In the genomic region with DNA sequence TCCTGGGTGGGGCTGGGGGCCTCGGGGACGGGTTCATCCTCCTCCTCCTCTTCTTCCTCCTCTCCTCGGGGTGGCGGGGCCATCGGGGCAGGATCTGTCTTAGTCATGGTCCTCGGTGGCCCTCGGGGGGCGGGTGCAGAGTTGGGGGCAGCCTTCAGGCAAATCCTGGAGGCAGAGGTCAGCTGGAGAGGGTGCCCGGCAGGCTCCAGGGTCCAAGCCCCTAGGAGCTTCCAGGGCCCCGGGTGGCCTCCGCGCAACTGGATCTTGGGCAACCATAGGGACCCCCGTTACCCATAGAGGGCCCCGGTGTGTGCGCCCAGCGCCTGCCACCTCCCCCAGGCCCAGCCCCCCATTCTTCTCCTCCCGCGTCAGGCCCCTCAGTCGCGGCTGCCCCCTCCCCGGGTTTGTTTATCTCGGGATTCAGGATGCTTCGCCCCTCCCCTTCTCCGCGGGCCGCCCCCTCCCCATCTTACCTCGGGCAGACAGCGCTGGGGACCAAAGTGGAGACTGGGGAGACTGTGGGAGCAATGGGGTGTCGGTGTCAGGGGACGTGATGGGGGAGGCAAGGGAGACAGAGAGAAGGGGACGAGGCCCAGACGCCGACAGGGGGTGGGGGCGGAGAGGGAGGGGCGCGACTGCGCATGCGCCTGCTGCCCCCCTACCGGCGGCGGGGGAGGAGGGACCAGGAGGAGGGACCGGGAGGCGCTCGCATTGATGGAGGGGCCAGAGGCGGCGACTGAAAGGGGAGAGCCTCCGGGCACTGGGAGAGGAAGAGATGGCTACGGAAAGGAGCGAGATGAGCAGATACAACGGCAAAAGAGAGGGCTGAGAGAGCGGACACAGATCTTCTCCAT, we compare ENCODE assay signal across 9 cellular contexts.
DNase-seq lines count a peak whose midpoint lies in the region; ATAC-seq lines count a peak whose summit lies in the region.
"Had no signal": no experiment of that assay in that cellular context is flagged by ENCODE, and none has a peak within 500 bp of the region (broad histone marks: within the 10 kb centered on the region; RNA-seq: fewer than 3 reads in every experiment).

CLIP3 (minus strand) TSS at position 623 of the 854 bp plus-strand sequence; CDS start at position 107, 516 bp downstream.

- peak; percentile 11 to 55 for DNase-seq in NCI-H524 (lab: John Stamatoyannopoulos, UW)
- no peak for DNase-seq in NCI-H524 treated with DMSO at 0.1 percent for 48 hours (lab: John Stamatoyannopoulos, UW)
- DNase-seq in SK-N-MC (ENCODE audit: low read depth, low spot score), result no peak
- DNase-seq in central memory CD4-positive, alpha-beta T cell, result peak; percentile 12
- DNase-seq in iPS-NIHi7 (ENCODE audit: extremely low spot score), result peak; percentile 99
- no peak for DNase-seq in skeletal muscle cell (ENCODE audit: low read depth)

- H3K4me3 ChIP-seq in SK-N-MC (peak within 1 kb of the TSS; percentile 71), skeletal muscle cell (ENCODE audit: low read depth, low read length) (peak within 1 kb of the TSS; percentile 81)

- ATAC-seq in HG03442 (IDR thresholded peaks at IDR 0.05; ENCODE audit: unreplicated experiment) (no peak), GM18870 (IDR thresholded peaks at IDR 0.05; ENCODE audit: unreplicated experiment) (no peak)

- H3K9me3 ChIP-seq in SK-N-MC (ENCODE audit: low read depth, low read length), result no peaks in the 10 kb centered on the region

- H3K36me3 ChIP-seq in SK-N-MC (ENCODE audit: insufficient read depth, low read length), result no peaks in the 10 kb centered on the region

- no peak within 1 kb of the TSS for H3K27ac ChIP-seq in SK-N-MC
- H3K27ac ChIP-seq: C4-2B had no signal

- H3K9ac ChIP-seq in SK-N-MC (ENCODE audit: insufficient read length), result peak within 1 kb of the TSS; percentile 0

Comparison
In these comparisons a context has a peak if more than half of its experiments do, and no peak if none do; other contexts are left out.
1. DNase-seq: peak in NCI-H524 (2 of 2), central memory CD4-positive, alpha-beta T cell (single experiment) and iPS-NIHi7 (single experiment); none in NCI-H524 treated with DMSO at 0.1 percent for 48 hours (single experiment), SK-N-MC (single experiment) and skeletal muscle cell (single experiment).